ENCODE assay signal across 1 cellular context in the genomic region with DNA sequence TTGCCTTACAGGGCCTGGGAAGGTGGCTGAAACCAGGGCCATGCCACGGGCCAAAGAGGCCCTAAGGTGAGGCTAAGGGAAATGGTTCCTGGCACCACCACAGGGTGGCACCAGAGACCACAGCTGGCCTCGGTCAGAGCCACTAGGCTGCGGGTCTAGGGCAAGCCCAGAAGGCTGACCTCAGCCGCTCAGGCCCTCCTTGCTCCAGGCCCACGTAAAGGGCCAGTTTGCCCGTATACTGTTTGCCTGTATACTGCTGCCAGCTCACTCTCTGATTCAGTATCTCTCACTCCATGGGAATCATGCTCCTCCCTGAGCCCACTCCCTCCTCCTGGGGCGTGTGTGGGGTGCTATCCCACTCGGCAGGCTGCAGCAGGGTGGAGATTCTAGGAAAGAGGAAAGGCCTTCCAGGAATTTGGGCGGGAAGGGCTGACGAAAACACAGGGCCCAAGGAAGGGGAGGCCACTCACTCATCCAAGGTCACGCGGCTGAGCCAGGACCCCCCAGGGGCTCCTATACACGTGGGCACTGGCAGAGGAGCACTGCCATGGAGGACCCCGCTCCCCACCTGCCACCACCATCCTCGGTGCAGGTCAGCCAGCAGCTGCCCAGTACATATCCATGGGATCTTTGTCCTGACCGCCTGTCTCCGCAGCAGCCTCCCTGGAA.
TF ChIP-seq lines count a peak whose summit lies in the region.

No MANE protein-coding gene starts in this region.

TF ChIP-seq in K562, 482 proteins besides CTCF, POLR2A, EP300 and RAD21 (continued from another document and continues in another):
- TF ChIP-seq, protein P1, sequence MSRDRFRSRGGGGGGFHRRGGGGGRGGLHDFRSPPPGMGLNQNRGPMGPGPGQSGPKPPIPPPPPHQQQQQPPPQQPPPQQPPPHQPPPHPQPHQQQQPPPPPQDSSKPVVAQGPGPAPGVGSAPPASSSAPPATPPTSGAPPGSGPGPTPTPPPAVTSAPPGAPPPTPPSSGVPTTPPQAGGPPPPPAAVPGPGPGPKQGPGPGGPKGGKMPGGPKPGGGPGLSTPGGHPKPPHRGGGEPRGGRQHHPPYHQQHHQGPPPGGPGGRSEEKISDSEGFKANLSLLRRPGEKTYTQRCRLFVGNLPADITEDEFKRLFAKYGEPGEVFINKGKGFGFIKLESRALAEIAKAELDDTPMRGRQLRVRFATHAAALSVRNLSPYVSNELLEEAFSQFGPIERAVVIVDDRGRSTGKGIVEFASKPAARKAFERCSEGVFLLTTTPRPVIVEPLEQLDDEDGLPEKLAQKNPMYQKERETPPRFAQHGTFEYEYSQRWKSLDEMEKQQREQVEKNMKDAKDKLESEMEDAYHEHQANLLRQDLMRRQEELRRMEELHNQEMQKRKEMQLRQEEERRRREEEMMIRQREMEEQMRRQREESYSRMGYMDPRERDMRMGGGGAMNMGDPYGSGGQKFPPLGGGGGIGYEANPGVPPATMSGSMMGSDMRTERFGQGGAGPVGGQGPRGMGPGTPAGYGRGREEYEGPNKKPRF (IDR thresholded peaks at IDR 0.05; ENCODE audit: low read depth, low read length) = no peak
- TF ChIP-seq STAG1 (CRISPR knock-in tag; IDR thresholded peaks at IDR 0.05; ENCODE audit: borderline replicate concordance) (peak; percentile 86; the same call in 1 of the 2 replicates), ARID1B (IDR thresholded peaks at IDR 0.05) (no peak), ZEB2 (IDR thresholded peaks at IDR 0.05) (no peak), TEAD4 (IDR thresholded peaks at IDR 0.05; ENCODE audit: low read length) (no peak), TEAD4 (CRISPR knock-in tag; IDR thresholded peaks at IDR 0.05; ENCODE audit: borderline replicate concordance) (no peak), ILF3 (IDR thresholded peaks at IDR 0.05; ENCODE audit: borderline replicate concordance) (no peak), HNRNPK (IDR thresholded peaks at IDR 0.05; ENCODE audit: low read depth, low read length, poor library complexity, severe bottlenecking) (no peak), ZNF140 (CRISPR knock-in tag; IDR thresholded peaks at IDR 0.05) (no peak), ELF2 (CRISPR knock-in tag; IDR thresholded peaks at IDR 0.05) (no peak), TCF3 (CRISPR knock-in tag; IDR thresholded peaks at IDR 0.05) (peak; percentile 28; the same call in 1 of the 2 replicates), IFI16 (CRISPR knock-in tag; IDR thresholded peaks at IDR 0.05) (no peak), SMARCA5 (IDR thresholded peaks at IDR 0.05) (no peak), CEBPG (CRISPR knock-in tag; IDR thresholded peaks at IDR 0.05) (no peak), CEBPG (tag; conservative IDR thresholded peaks at IDR 0.05 in 1 of 2, IDR thresholded peaks at IDR 0.05 in 1 of 2) (no peak), DEAF1 (CRISPR knock-in tag; IDR thresholded peaks at IDR 0.05) (peak; percentile 74), PTRF (tag; IDR thresholded peaks at IDR 0.05) (no peak), RCOR1 (IDR thresholded peaks at IDR 0.05; ENCODE audit: borderline replicate concordance in 1 of 2, low read depth in 2 of 2, low read length in 2 of 2) (peak in 1 of 2 experiments; percentile 43; a peak in 1 of 4 replicates), MBD1 (CRISPR knock-in tag; IDR thresholded peaks at IDR 0.05) (no peak), TFAP4 (CRISPR knock-in tag; IDR thresholded peaks at IDR 0.05; ENCODE audit: borderline replicate concordance) (peak; percentile 45; the same call in 1 of the 2 replicates), ATF1 (CRISPR knock-in tag; IDR thresholded peaks at IDR 0.05) (no peak), ATF1 (tag; IDR thresholded peaks at IDR 0.05) (0 out of 2 replicates have a peak, but pooled peaks have one; percentile 15), HDGF (IDR thresholded peaks at IDR 0.05) (no peak), ZNF184 (CRISPR knock-in tag; IDR thresholded peaks at IDR 0.05) (no peak), MAZ (CRISPR knock-in tag; conservative IDR thresholded peaks at IDR 0.05 in 1 of 2, IDR thresholded peaks at IDR 0.05 in 1 of 2) (0 out of 4 replicates have a peak, but pooled peaks of 1 of the 2 experiments have one; percentile 4), ZNF707 (CRISPR knock-in tag; conservative IDR thresholded peaks at IDR 0.05) (no peak), ARID2 (IDR thresholded peaks at IDR 0.05) (0 out of 2 replicates have a peak, but pooled peaks have one; percentile 32), BRD9 (IDR thresholded peaks at IDR 0.05; ENCODE audit: low read depth, partially characterized antibody) (no peak), CC2D1A (IDR thresholded peaks at IDR 0.05) (peak; percentile 69), ZNF740 (CRISPR knock-in tag; IDR thresholded peaks at IDR 0.05) (no peak), ZNF740 (tag; IDR thresholded peaks at IDR 0.05) (no peak), NELFE (IDR thresholded peaks at IDR 0.05; ENCODE audit: insufficient read depth, insufficient read length) (no peak), ATF2 (CRISPR knock-in tag; IDR thresholded peaks at IDR 0.05) (no peak), CBX8 (IDR thresholded peaks at IDR 0.05; ENCODE audit: borderline replicate concordance, extremely low read depth, low read depth, low read length, poor library complexity, severe bottlenecking) (no peak), KHSRP (IDR thresholded peaks at IDR 0.05) (no peak), ARID3A (IDR thresholded peaks at IDR 0.05; ENCODE audit: borderline replicate concordance, low read depth, low read length) (no peak), CHD1 (IDR thresholded peaks at IDR 0.05; ENCODE audit: low read length) (no peak), NR2C1 (IDR thresholded peaks at IDR 0.05) (no peak), NR2C1 (tag; IDR thresholded peaks at IDR 0.05) (no peak), BMI1 (IDR thresholded peaks at IDR 0.05; ENCODE audit: low read length) (no peak), FOSL1 (tag; conservative IDR thresholded peaks at IDR 0.05) (no peak), RB1 (IDR thresholded peaks at IDR 0.05; ENCODE audit: low read depth) (peak; percentile 48; the same call in 1 of the 2 replicates), HEY1 (CRISPR knock-in tag; IDR thresholded peaks at IDR 0.05; ENCODE audit: borderline replicate concordance) (no peak), POU5F1 (IDR thresholded peaks at IDR 0.05; ENCODE audit: borderline replicate concordance, low read depth, low read length, partially characterized antibody) (no peak), PCBP1 (IDR thresholded peaks at IDR 0.05; ENCODE audit: low read depth, low read length, poor library complexity, severe bottlenecking) (no peak), ZBED1 (IDR thresholded peaks at IDR 0.05) (no peak), TAF15 (IDR thresholded peaks at IDR 0.05; ENCODE audit: low read depth, low read length) (no peak), HNRNPUL1 (IDR thresholded peaks at IDR 0.05; ENCODE audit: low read length) (no peak), TARDBP (IDR thresholded peaks at IDR 0.05) (0 out of 2 replicates have a peak, but pooled peaks have one; percentile 48), ZNF639 (CRISPR knock-in tag; conservative IDR thresholded peaks at IDR 0.05 in 1 of 2, IDR thresholded peaks at IDR 0.05 in 1 of 2) (no peak), BRF1 (IDR thresholded peaks at IDR 0.05; ENCODE audit: borderline replicate concordance, extremely low read depth, insufficient read length) (no peak), GATAD2B (IDR thresholded peaks at IDR 0.05; ENCODE audit: borderline replicate concordance) (no peak), ZNF263 (CRISPR knock-in tag; IDR thresholded peaks at IDR 0.05; ENCODE audit: borderline replicate concordance) (peak; percentile 85), MECOM (CRISPR knock-in tag; IDR thresholded peaks at IDR 0.05) (no peak), ATF3 (IDR thresholded peaks at IDR 0.05) (no peak), ATF3 (CRISPR knock-in tag; conservative IDR thresholded peaks at IDR 0.05) (no peak)
- TF ChIP-seq, protein P2, sequence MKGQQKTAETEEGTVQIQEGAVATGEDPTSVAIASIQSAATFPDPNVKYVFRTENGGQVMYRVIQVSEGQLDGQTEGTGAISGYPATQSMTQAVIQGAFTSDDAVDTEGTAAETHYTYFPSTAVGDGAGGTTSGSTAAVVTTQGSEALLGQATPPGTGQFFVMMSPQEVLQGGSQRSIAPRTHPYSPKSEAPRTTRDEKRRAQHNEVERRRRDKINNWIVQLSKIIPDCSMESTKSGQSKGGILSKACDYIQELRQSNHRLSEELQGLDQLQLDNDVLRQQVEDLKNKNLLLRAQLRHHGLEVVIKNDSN (CRISPR knock-in tag; IDR thresholded peaks at IDR 0.05) = no peak
